In genomic region chr1:192839164-192840066, GRCh38 we compare ENCODE assay signal across 1 cellular context.
TF ChIP-seq lines count a peak whose summit lies in the region.

No MANE protein-coding gene starts in this region.

TF ChIP-seq in K562, 482 proteins besides CTCF, POLR2A, EP300 and RAD21 (continued from another document):
- no peak for TF ChIP-seq CEBPZ (IDR thresholded peaks at IDR 0.05; ENCODE audit: borderline replicate concordance, low read depth, low read length)
- peak; percentile 93 for TF ChIP-seq MAFF (IDR thresholded peaks at IDR 0.05; ENCODE audit: low read length)
- TF ChIP-seq TFE3 (CRISPR knock-in tag; IDR thresholded peaks at IDR 0.05): peak; percentile 6; the same call in 1 of the 2 replicates
- TF ChIP-seq ZNF316 (IDR thresholded peaks at IDR 0.05): peak; percentile 88
- TF ChIP-seq C11orf30 (IDR thresholded peaks at IDR 0.05; ENCODE audit: low read depth): peak; percentile 82
- peak; percentile 93 for TF ChIP-seq MAFK (IDR thresholded peaks at IDR 0.05; ENCODE audit: low read length)
- TF ChIP-seq TARDBP (IDR thresholded peaks at IDR 0.05): no peak
- no peak for TF ChIP-seq HMBOX1 (IDR thresholded peaks at IDR 0.05)
